Comparison of ENCODE assay signal across 8 cellular contexts in the genomic region with DNA sequence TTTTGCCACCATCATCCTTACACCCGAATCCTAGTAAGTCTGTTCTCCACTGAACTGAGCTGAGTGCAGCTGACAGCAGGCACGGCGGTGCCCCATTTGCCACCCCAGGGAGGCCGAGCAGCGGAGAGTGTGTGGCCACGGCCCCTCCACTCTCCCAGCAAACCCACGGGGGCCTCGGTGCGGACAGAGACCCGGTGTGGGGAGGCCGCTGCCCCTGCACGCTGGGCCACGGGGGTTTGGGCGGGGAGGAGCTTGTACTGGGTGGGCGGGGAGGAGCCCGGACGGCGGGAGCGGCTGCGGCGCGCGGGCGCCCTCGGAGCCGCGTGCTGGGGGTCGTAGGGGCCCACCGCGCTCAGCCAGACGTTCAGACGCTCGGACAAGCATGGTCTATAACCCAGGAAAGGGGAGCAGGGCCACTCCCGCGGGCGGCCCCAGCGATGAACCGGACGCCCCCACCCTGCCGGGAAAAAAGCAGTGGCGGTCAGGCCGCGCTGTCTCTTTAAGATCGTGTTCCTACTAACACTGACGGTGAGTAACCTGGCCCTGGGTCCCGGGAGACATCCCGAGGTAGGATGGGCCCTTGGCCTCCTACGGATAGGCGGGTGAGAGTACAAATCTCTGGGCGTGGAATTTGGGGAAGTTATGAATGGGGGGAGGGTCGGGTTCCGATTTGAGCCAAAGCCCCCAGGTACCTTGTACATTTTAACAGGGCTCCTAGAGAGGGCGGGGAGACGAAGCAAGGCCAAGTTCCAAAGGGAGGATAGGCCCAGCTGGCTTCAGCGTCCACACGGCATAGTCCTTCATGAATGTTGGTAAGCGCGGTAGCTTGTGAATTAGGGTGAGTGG. TPM values are rescaled to one million over a fixed set of nuclear protein-coding genes. Genes with fewer than 3 reads are reported as not detected.
DNase-seq lines count a peak whose midpoint lies in the region; ATAC-seq and TF ChIP-seq lines count a peak whose summit lies in the region.

A gene with protein sequence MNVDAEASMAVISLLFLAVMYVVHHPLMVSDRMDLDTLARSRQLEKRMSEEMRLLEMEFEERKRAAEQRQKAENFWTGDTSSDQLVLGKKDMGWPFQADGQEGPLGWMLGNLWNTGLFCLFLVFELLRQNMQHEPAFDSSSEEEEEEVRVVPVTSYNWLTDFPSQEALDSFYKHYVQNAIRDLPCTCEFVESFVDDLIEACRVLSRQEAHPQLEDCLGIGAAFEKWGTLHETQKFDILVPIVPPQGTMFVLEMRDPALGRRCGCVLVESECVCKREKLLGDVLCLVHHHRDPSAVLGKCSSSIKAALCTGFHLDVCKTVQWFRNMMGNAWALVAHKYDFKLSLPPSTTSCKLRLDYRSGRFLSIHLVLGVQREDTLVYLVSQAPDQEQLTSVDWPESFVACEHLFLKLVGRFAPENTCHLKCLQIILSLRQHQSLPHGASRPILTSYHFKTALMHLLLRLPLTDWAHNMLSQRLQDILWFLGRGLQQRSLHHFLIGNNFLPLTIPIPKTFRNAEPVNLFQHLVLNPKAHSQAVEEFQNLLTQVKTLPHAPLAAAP (plus strand): TSS at position 280 of the 846 bp plus-strand sequence. CDS start 523 bp downstream, at position 803.

- ATAC-seq in GM18505 (IDR thresholded peaks at IDR 0.05; ENCODE audit: unreplicated experiment) (no peak), mucosa of descending colon (peak; percentile 54)

- H3K4me1 ChIP-seq in mucosa of descending colon (ENCODE audit: low read depth) (peaks cover 16% of the 10 kb centered on the region), tibial nerve (peaks cover 0 to 54% (median 11%) of the 10 kb centered on the region in 4 donors)

- peaks cover 0 to 43% (median 9%) of the 10 kb centered on the region in 45 donors for H3K27me3 ChIP-seq in dorsolateral prefrontal cortex
- H3K27me3 ChIP-seq in tibial nerve = peaks cover 0 to 47% of the 10 kb centered on the region in 2 donors

- H3K27ac ChIP-seq in dorsolateral prefrontal cortex (peak within 1 kb of the TSS in 9 of 59 donors; percentile 4 to 75 (median 41)), tibial nerve (peak within 1 kb of the TSS in 3 of 4 donors; percentile 67 to 83 (median 69))

- H3K4me3 ChIP-seq in dorsolateral prefrontal cortex (peak within 1 kb of the TSS; percentile 34 to 75 (median 58)), mucosa of descending colon (no peak within 1 kb of the TSS), tibial nerve (peak within 1 kb of the TSS; percentile 24 to 67 (median 65))

- in situ Hi-C loops in ACHN (cut with HindIII; ENCODE audit: low pct_ligation_motif_present, low pct_unique_long_range_greater_than_20kb, low sequenced_read_pairs) = no loop called here

- TF ChIP-seq EP300 in tibial nerve (IDR thresholded peaks at IDR 0.05) = no peak

- WGBS in tibial nerve, 2 donors = 3 to 4% methylated on average over 29 to 36 of the region's 58 CpGs

- no peaks in the 10 kb centered on the region for H3K9me3 ChIP-seq in mucosa of descending colon
- H3K9me3 ChIP-seq in tibial nerve = no peaks in the 10 kb centered on the region

- no peak for TF ChIP-seq CTCF in dorsolateral prefrontal cortex (IDR thresholded peaks at IDR 0.05 in 54 of 56, conservative IDR thresholded peaks at IDR 0.05 in 2 of 56; ENCODE audit: low read depth in 1 of 56, partially characterized antibody in 56 of 56)
- no peak for TF ChIP-seq CTCF in mucosa of descending colon (IDR thresholded peaks at IDR 0.05)
- no peak for TF ChIP-seq CTCF in tibial nerve (IDR thresholded peaks at IDR 0.05)

- no peaks in the 10 kb centered on the region for H3K36me3 ChIP-seq in mucosa of descending colon (ENCODE audit: low read depth)
- H3K36me3 ChIP-seq in tibial nerve = peaks cover 0 to 14% (median 0%) of the 10 kb centered on the region in 3 donors

- peak; percentile 45 for DNase-seq in ACHN
- DNase-seq in dorsolateral prefrontal cortex = peak in 1 of 10 donors; percentile 42
- peak in 2 of 3 donors; percentile 48 to 63 for DNase-seq in mucosa of descending colon
- DNase-seq in tibial nerve (ENCODE audit: low spot score in 2 of 2) = no peak
- DNase-seq in NCI-H2196 (lab: John Stamatoyannopoulos, UW; ENCODE audit: unreplicated experiment) = no peak
- DNase-seq in anterior cingulate cortex (lab: John Stamatoyannopoulos, UW) = no peak

- peak; percentile 57 for TF ChIP-seq POLR2A in GM18505 (IDR thresholded peaks at IDR 0.05; ENCODE audit: borderline replicate concordance, extremely low read depth, insufficient read depth, insufficient read length)
- TF ChIP-seq POLR2A in tibial nerve (IDR thresholded peaks at IDR 0.05) = no peak

- intact Hi-C loops in T-helper 1 cell treated with Interleukin-12 subunit alpha and Interleukin-12 subunit beta and Interleukin-4 antibody, amounts not matched to agents 30 ng/mL and 1 ng/mL, for 36 hours (cut with micrococcal nuclease) = loop anchor here (1.0 to 10.0 kb wide), 3 partner anchors 20 to 640 kb away; partner anchors contain the start of genes CIAO1 and SNRNP200
- intact Hi-C loops in dorsolateral prefrontal cortex (cut with DNase I) = loop anchor here in 1 of 2 donors (10.0 kb wide), 1 partner anchor 180 kb away; the partner anchor contains the start of gene NEURL3
- intact Hi-C loops in mucosa of descending colon (cut with DNase I, micrococcal nuclease) = no loop called here

RNA-seq across cellular contexts. Expression of the gene that starts here (rescaled TPM):
- total RNA-seq in T-helper 1 cell treated with Interleukin-12 subunit alpha and Interleukin-12 subunit beta and Interleukin-4 antibody, amounts not matched to agents 30 ng/mL and 1 ng/mL, for 36 hours = 40.4 and 40.8 TPM in 2 replicates
- total RNA-seq in dorsolateral prefrontal cortex = 1 to 10 TPM in 111 of 120 experiments, under 1 TPM in 9; 0.54 to 6.2 (median 1.9) TPM
- total RNA-seq in mucosa of descending colon = 1 to 10 TPM in 2 of 3 donors, under 1 TPM in 1; 0.43 to 1.4 (median 1.3) TPM
- 1 to 10 TPM in 3 of 4 donors, under 1 TPM in 1; 0.98 to 4.2 (median 2.2) TPM for total RNA-seq in tibial nerve

Comparison
In these comparisons a context has a peak if more than half of its experiments do, and no peak if none do; other contexts are left out.
1. DNase-seq: peak in ACHN (single experiment) and mucosa of descending colon (2 of 3); none in tibial nerve (0 of 2), NCI-H2196 (single experiment) and anterior cingulate cortex (0 of 58).